20 cellular contexts compared by ENCODE assay signal in the genomic region with DNA sequence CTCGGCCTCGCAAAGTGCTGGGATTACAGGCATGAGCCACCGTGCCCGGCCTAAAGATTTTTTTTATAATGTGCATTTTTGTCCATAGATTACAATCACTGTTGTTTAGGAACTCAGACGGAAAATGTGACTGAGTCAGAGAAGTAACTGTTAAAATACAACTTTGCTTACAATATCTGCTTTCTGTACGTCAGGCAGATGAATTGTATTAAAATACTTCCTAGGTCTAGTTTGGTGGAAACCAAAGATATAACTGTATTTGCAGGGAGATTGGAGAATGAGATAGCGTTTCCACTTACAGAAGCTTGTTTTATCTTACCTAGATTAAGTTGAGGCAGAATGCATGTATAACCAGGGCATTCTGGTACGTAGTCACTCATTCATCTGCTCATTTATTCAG. TPM values are rescaled to one million over a fixed set of nuclear protein-coding genes. Genes with fewer than 3 reads are reported as not detected.
"Had no signal": no experiment of that assay in that cellular context is flagged by ENCODE, and none has a peak within 500 bp of the region (broad histone marks: within the 10 kb centered on the region; RNA-seq: fewer than 3 reads in every experiment).

No MANE protein-coding gene starts in this region.

- H3K27ac Mint-ChIP-seq: naive thymus-derived CD4-positive, alpha-beta T cell; stimulated activated memory B cell treated with anti-CD40 and anti-IgM and Interleukin-4, amounts not matched to agents 10 μg/mL and 1 μg/mL and 100 μg/mL, for 72 hours; stimulated activated naive CD8-positive, alpha-beta T cell treated with anti-CD3 and anti-CD28 coated beads, Interleukin-15, amount 100 ng/mL, for 72 hours had no signal

- H3K36me3 Mint-ChIP-seq: naive thymus-derived CD4-positive, alpha-beta T cell; stimulated activated memory B cell treated with anti-CD40 and anti-IgM and Interleukin-4, amounts not matched to agents 10 μg/mL and 1 μg/mL and 100 μg/mL, for 72 hours had no signal

- H3K4me3 ChIP-seq: esophagus squamous epithelium, psoas muscle, right lobe of liver, spleen, testis, tibial nerve, upper lobe of right lung, vagina had no signal

- H3K9me3 Mint-ChIP-seq: naive thymus-derived CD4-positive, alpha-beta T cell; stimulated activated memory B cell treated with anti-CD40 and anti-IgM and Interleukin-4, amounts not matched to agents 10 μg/mL and 1 μg/mL and 100 μg/mL, for 72 hours; stimulated activated naive CD8-positive, alpha-beta T cell treated with anti-CD3 and anti-CD28 coated beads, Interleukin-15, amount 100 ng/mL, for 72 hours had no signal

- H3K4me3 Mint-ChIP-seq: naive thymus-derived CD4-positive, alpha-beta T cell; stimulated activated memory B cell treated with anti-CD40 and anti-IgM and Interleukin-4, amounts not matched to agents 10 μg/mL and 1 μg/mL and 100 μg/mL, for 72 hours; stimulated activated naive CD8-positive, alpha-beta T cell treated with anti-CD3 and anti-CD28 coated beads, Interleukin-15, amount 100 ng/mL, for 72 hours had no signal

- H3K27ac ChIP-seq: esophagus squamous epithelium, foreskin keratinocyte, neutrophil, psoas muscle, right lobe of liver, spleen, testis, tibial nerve, upper lobe of right lung, vagina had no signal

- ATAC-seq: foreskin keratinocyte; naive thymus-derived CD4-positive, alpha-beta T cell; psoas muscle; right lobe of liver; stimulated activated memory B cell treated with anti-CD40 and anti-IgM and Interleukin-4, amounts not matched to agents 10 μg/mL and 1 μg/mL and 100 μg/mL, for 72 hours; stimulated activated naive CD8-positive, alpha-beta T cell treated with anti-CD3 and anti-CD28 coated beads, Interleukin-15, amount 100 ng/mL, for 72 hours; upper lobe of right lung had no signal

- DNase-seq: cortex of kidney; effector memory CD4-positive, alpha-beta T cell; esophagus squamous epithelium; foreskin keratinocyte; naive thymus-derived CD4-positive, alpha-beta T cell; psoas muscle; retina; right lobe of liver; spleen; stimulated activated CD4-positive, alpha-beta T cell treated with anti-CD3 and anti-CD28 coated beads, Interleukin-15, amount 100 ng/mL, for 24 hours; stimulated activated CD4-positive, alpha-beta T cell treated with anti-CD3 and anti-CD28 coated beads, Interleukin-1b, Interleukin-23, amount 100 ng/mL, for 48 hours; stimulated activated CD4-positive, alpha-beta T cell treated with anti-CD3 and anti-CD28 coated beads, Interleukin-4, amount 100 ng/mL, for 24 hours; stimulated activated naive CD8-positive, alpha-beta T cell treated with anti-CD3 and anti-CD28 coated beads, Interleukin-15, amount 100 ng/mL, for 72 hours; testis; upper lobe of right lung had no signal

- H3K4me1 Mint-ChIP-seq: stimulated activated memory B cell treated with anti-CD40 and anti-IgM and Interleukin-4, amounts not matched to agents 10 μg/mL and 1 μg/mL and 100 μg/mL, for 72 hours; stimulated activated naive CD8-positive, alpha-beta T cell treated with anti-CD3 and anti-CD28 coated beads, Interleukin-15, amount 100 ng/mL, for 72 hours had no signal

- FAIRE-seq: endometrium had no signal

- H3K27me3 ChIP-seq: esophagus squamous epithelium, foreskin keratinocyte, neutrophil, right lobe of liver, testis, tibial nerve, upper lobe of right lung, vagina had no signal

- H3K9me3 ChIP-seq: esophagus squamous epithelium, neutrophil, psoas muscle, right lobe of liver, spleen, testis, tibial nerve, upper lobe of right lung, vagina had no signal

- H3K36me3 ChIP-seq: esophagus squamous epithelium, neutrophil, right lobe of liver, spleen, tibial nerve, upper lobe of right lung, vagina had no signal

- H3K27me3 Mint-ChIP-seq: stimulated activated naive CD8-positive, alpha-beta T cell treated with anti-CD3 and anti-CD28 coated beads, Interleukin-15, amount 100 ng/mL, for 72 hours had no signal

RNA-seq across cellular contexts. Expression of gene ASAP2, which starts 36.7 kb away (rescaled TPM):
- polyA plus RNA-seq: naive thymus-derived CD4-positive, alpha-beta T cell had no signal
